ENCODE assay signal across 16 cellular contexts in genomic region chr5:54470677-54471076, GRCh38. TPM values are rescaled to one million over a fixed set of nuclear protein-coding genes. Genes with fewer than 3 reads are reported as not detected.
A peak's percentile ranks its signal among the peaks of the same experiment; 100 is the strongest.
DNase-seq lines count a peak whose midpoint lies in the region; ATAC-seq and TF ChIP-seq lines count a peak whose summit lies in the region.
"Had no signal": no experiment of that assay in that cellular context is flagged by ENCODE, and none has a peak within 500 bp of the region (broad histone marks: within the 10 kb centered on the region; RNA-seq: fewer than 3 reads in every experiment).

No MANE protein-coding gene starts in this region.

- H3K4me3 ChIP-seq in skeletal muscle satellite cell (ENCODE audit: low read length), result peak overlapping the region; percentile 54
- H3K4me3 ChIP-seq: mucosa of descending colon had no signal

- H3K36me3 ChIP-seq in skeletal muscle satellite cell (ENCODE audit: insufficient read depth, low read length), result no peaks in the 10 kb centered on the region
- H3K36me3 ChIP-seq: adrenal gland had no signal

- H3K4me1 Mint-ChIP-seq in stimulated activated naive CD8-positive, alpha-beta T cell treated with anti-CD3 and anti-CD28 coated beads, Interleukin-15, amount 100 ng/mL, for 72 hours, result peaks cover 8% of the 10 kb centered on the region

- peak overlapping the region; percentile 86 for H3K4me2 ChIP-seq in skeletal muscle satellite cell (ENCODE audit: low read length)

- H3K4me1 ChIP-seq in skeletal muscle satellite cell (ENCODE audit: control insufficient read depth, insufficient read depth, low read length), result peaks cover 21% of the 10 kb centered on the region
- H3K4me1 ChIP-seq: parathyroid adenoma had no signal

- no peaks in the 10 kb centered on the region for H3K9me3 ChIP-seq in skeletal muscle satellite cell (replicated peaks; ENCODE audit: low read length)
- H3K9me3 ChIP-seq: adrenal gland, mucosa of descending colon had no signal

- no peak overlapping the region for H3K27ac Mint-ChIP-seq in stimulated activated naive CD8-positive, alpha-beta T cell treated with anti-CD3 and anti-CD28 coated beads, Interleukin-15, amount 100 ng/mL, for 72 hours

- peak overlapping the region; percentile 41 for H3K9ac ChIP-seq in skeletal muscle satellite cell (ENCODE audit: low read depth, low read length)
- H3K9ac ChIP-seq: parathyroid adenoma had no signal

- H3K4me3 Mint-ChIP-seq in stimulated activated naive CD8-positive, alpha-beta T cell treated with anti-CD3 and anti-CD28 coated beads, Interleukin-15, amount 100 ng/mL, for 72 hours, result no peak overlapping the region

- peaks cover 8% of the 10 kb centered on the region for H3K27me3 Mint-ChIP-seq in stimulated activated naive CD8-positive, alpha-beta T cell treated with anti-CD3 and anti-CD28 coated beads, Interleukin-15, amount 100 ng/mL, for 72 hours

- ATAC-seq in SK-N-SH treated with all-trans-retinoic acid at 6 μM for 48 hours, result peak; percentile 83
- no peak for ATAC-seq in stimulated activated naive CD8-positive, alpha-beta T cell treated with anti-CD3 and anti-CD28 coated beads, Interleukin-15, amount 100 ng/mL, for 72 hours
- ATAC-seq: activated T-cell treated with anti-CD3 and anti-CD28 coated beads, Interleukin-2, amount 50 U/mL, for 72 hours; mucosa of descending colon had no signal

- intact Hi-C loops in head of caudate nucleus (cut with DNase I), result no loop called here

- H3K9me3 Mint-ChIP-seq in stimulated activated naive CD8-positive, alpha-beta T cell treated with anti-CD3 and anti-CD28 coated beads, Interleukin-15, amount 100 ng/mL, for 72 hours, result no peaks in the 10 kb centered on the region
- H3K9me3 Mint-ChIP-seq: activated T-cell treated with anti-CD3 and anti-CD28 coated beads, Interleukin-2, amount 50 U/mL, for 72 hours had no signal

- H3K27me3 ChIP-seq in skeletal muscle satellite cell (ENCODE audit: control insufficient read depth, insufficient read depth, low read length), result no peaks in the 10 kb centered on the region
- H3K27me3 ChIP-seq: adrenal gland had no signal

- peak; percentile 70 for DNase-seq in EL
- peak; percentile 78 for DNase-seq in fibroblast of the conjunctiva (ENCODE audit: low read depth)
- no peak for DNase-seq in head of caudate nucleus
- no peak for DNase-seq in T-helper 2 cell
- no peak for DNase-seq in stimulated activated naive CD8-positive, alpha-beta T cell treated with anti-CD3 and anti-CD28 coated beads, Interleukin-15, amount 100 ng/mL, for 72 hours
- DNase-seq: activated CD4-positive, alpha-beta T cell treated with anti-CD3 and anti-CD28 coated beads, Interleukin-2, amount 50 U/mL, for 4 hours; activated T-cell treated with anti-CD3 and anti-CD28 coated beads, Interleukin-2, amount 50 U/mL, for 72 hours; CD8-positive, alpha-beta memory T cell; islet precursor cell; mucosa of descending colon; SIG-M5 had no signal

TF ChIP-seq in SK-N-SH treated with all-trans-retinoic acid at 6 μM for 48 hours, 23 proteins besides CTCF, POLR2A, EP300 and RAD21:
- TF ChIP-seq, protein P1, sequence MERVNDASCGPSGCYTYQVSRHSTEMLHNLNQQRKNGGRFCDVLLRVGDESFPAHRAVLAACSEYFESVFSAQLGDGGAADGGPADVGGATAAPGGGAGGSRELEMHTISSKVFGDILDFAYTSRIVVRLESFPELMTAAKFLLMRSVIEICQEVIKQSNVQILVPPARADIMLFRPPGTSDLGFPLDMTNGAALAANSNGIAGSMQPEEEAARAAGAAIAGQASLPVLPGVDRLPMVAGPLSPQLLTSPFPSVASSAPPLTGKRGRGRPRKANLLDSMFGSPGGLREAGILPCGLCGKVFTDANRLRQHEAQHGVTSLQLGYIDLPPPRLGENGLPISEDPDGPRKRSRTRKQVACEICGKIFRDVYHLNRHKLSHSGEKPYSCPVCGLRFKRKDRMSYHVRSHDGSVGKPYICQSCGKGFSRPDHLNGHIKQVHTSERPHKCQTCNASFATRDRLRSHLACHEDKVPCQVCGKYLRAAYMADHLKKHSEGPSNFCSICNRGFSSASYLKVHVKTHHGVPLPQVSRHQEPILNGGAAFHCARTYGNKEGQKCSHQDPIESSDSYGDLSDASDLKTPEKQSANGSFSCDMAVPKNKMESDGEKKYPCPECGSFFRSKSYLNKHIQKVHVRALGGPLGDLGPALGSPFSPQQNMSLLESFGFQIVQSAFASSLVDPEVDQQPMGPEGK (CRISPR knock-in tag; IDR thresholded peaks at IDR 0.05; ENCODE audit: borderline replicate concordance), result no peak
- TF ChIP-seq ISL1 (CRISPR knock-in tag; IDR thresholded peaks at IDR 0.05), result no peak
- TF ChIP-seq OSR1 (CRISPR knock-in tag; IDR thresholded peaks at IDR 0.05), result no peak
- TF ChIP-seq ZNF8 (CRISPR knock-in tag; IDR thresholded peaks at IDR 0.05), result no peak
- no peak for TF ChIP-seq ARNTL (CRISPR knock-in tag; IDR thresholded peaks at IDR 0.05; ENCODE audit: borderline replicate concordance, low read depth)
- no peak for TF ChIP-seq ESRRG (CRISPR knock-in tag; IDR thresholded peaks at IDR 0.05)
- no peak for TF ChIP-seq TOX (CRISPR knock-in tag; IDR thresholded peaks at IDR 0.05; ENCODE audit: borderline replicate concordance)

RNA-seq across cellular contexts. Expression of gene HSPB3, which starts 15.2 kb away (rescaled TPM):
- total RNA-seq in skeletal muscle satellite cell (2012; rRNA removed), result 0.51 and 17.9 TPM in 2 replicates
- total RNA-seq: activated T-cell treated with anti-CD3 and anti-CD28 coated beads, Interleukin-2, amount 50 U/mL, for 72 hours; adrenal gland; CD8-positive, alpha-beta memory T cell; dermis microvascular lymphatic vessel endothelial cell had no signal

RNA-seq across cellular contexts. Expression of gene SNX18, which starts 46.9 kb away (rescaled TPM):
- total RNA-seq in skeletal muscle satellite cell (2012; rRNA removed), result 18.3 and 25.1 TPM in 2 replicates

Comparison
In these comparisons a context has a peak if more than half of its experiments do, and no peak if none do; other contexts are left out.
1. DNase-seq: peak in EL (single experiment) and fibroblast of the conjunctiva (single experiment); none in head of caudate nucleus (0 of 42), T-helper 2 cell (0 of 5) and stimulated activated naive CD8-positive, alpha-beta T cell treated with anti-CD3 and anti-CD28 coated beads, Interleukin-15, amount 100 ng/mL, for 72 hours (0 of 2).